22 cellular contexts compared by ENCODE assay signal in genomic region chr1:155514582-155515187, GRCh38. TPM values are rescaled to one million over a fixed set of nuclear protein-coding genes. Genes with fewer than 3 reads are reported as not detected.
DNase-seq lines count a peak whose midpoint lies in the region; TF ChIP-seq lines count a peak whose summit lies in the region.
"Had no signal": no experiment of that assay in that cellular context is flagged by ENCODE, and none has a peak within 500 bp of the region (broad histone marks: within the 10 kb centered on the region; RNA-seq: fewer than 3 reads in every experiment).

No MANE protein-coding gene starts in this region.

- H3K36me3 Mint-ChIP-seq in activated CD4-positive, alpha-beta T cell treated with anti-CD3 and anti-CD28 coated beads, Interleukin-2, amount 10 ng/mL, durations not matched to agents 24 days and 14 days (ENCODE audit: low read depth): peaks cover 38% of the 10 kb centered on the region
- peaks cover 8 to 21% (median 18%) of the 10 kb centered on the region in 3 experiments; a peak in 6 of 7 replicates for H3K36me3 Mint-ChIP-seq in H9 (ENCODE audit: insufficient read depth in 1 of 3, low read depth in 3 of 3)
- H3K36me3 Mint-ChIP-seq in activated CD4-positive, alpha-beta memory T cell treated with anti-CD3 and anti-CD28 coated beads, Interleukin-2, amount 10 ng/mL, durations not matched to agents 7 days and 5 days (ENCODE audit: low read depth): peaks cover 20% of the 10 kb centered on the region

- H3K14ac ChIP-seq in H9 (ENCODE audit: insufficient read depth, low read length): no peak overlapping the region

- no peak overlapping the region for H2BK15ac ChIP-seq in H9 (ENCODE audit: low read depth, low read length)

- no peak overlapping the region for H3K4me3 ChIP-seq in fibroblast of pulmonary artery (replicated peaks; ENCODE audit: low read depth, low read length)
- H3K4me3 ChIP-seq: ascending aorta, PC-9, prostate gland, smooth muscle cell, upper lobe of right lung had no signal

- H3K4me1 ChIP-seq in H9 (ENCODE audit: insufficient read depth, low read length): no peaks in the 10 kb centered on the region
- H3K4me1 ChIP-seq: ascending aorta, prostate gland had no signal

- no peak overlapping the region for H4K8ac ChIP-seq in H9 (replicated peaks; ENCODE audit: insufficient read length, low read depth, low read length)

- H2AFZ ChIP-seq in H9 (ENCODE audit: low read length): no peak overlapping the region
- H2AFZ ChIP-seq: PC-9 had no signal

- no peak overlapping the region for H3K4ac ChIP-seq in H9 (ENCODE audit: low read depth, low read length)

- no peak overlapping the region for H3K9ac ChIP-seq in H9 (ENCODE audit: extremely low read depth, insufficient read length, low read length)
- H3K9ac ChIP-seq: SK-N-SH had no signal

- no peak for TF ChIP-seq CTCF in H9 (conservative IDR thresholded peaks at IDR 0.05)
- TF ChIP-seq CTCF in fibroblast of pulmonary artery (IDR thresholded peaks at IDR 0.05; ENCODE audit: low read length, missing control alignments): no peak

- no CpG with 5 or more reads among the region's 14 CpGs for WGBS in H9 (ENCODE audit: extremely low coverage, insufficient read length, low lambda C conversion rate)

- no peaks in the 10 kb centered on the region for H3K27me3 Mint-ChIP-seq in activated CD4-positive, alpha-beta T cell treated with anti-CD3 and anti-CD28 coated beads, Interleukin-2, amount 10 ng/mL, durations not matched to agents 24 days and 14 days
- H3K27me3 Mint-ChIP-seq in H9 (ENCODE audit: low read depth): no peaks in the 10 kb centered on the region
- H3K27me3 Mint-ChIP-seq in activated CD4-positive, alpha-beta memory T cell treated with anti-CD3 and anti-CD28 coated beads, Interleukin-2, amount 10 ng/mL, durations not matched to agents 7 days and 5 days: no peaks in the 10 kb centered on the region
- H3K27me3 Mint-ChIP-seq: memory B cell; stimulated activated naive B cell treated with anti-CD40 and anti-IgM and Interleukin-4, amounts not matched to agents 10 μg/mL and 1 μg/mL and 100 μg/mL, for 72 hours had no signal

- H3K56ac ChIP-seq in H9 (ENCODE audit: insufficient read length, low read depth, low read length): no peak overlapping the region

- H3K23me2 ChIP-seq in H9 (ENCODE audit: insufficient read length, low read depth, low read length, poor library complexity, severe bottlenecking): no peaks in the 10 kb centered on the region

- no peak overlapping the region for H3K18ac ChIP-seq in H9 (ENCODE audit: insufficient read length, low read depth, low read length)

- H3K27ac Mint-ChIP-seq in activated CD4-positive, alpha-beta T cell treated with anti-CD3 and anti-CD28 coated beads, Interleukin-2, amount 10 ng/mL, durations not matched to agents 24 days and 14 days: peak overlapping the region; percentile 63
- peak overlapping the region in 2 of 3 experiments; percentile 2 to 14; a peak in 3 of 7 replicates for H3K27ac Mint-ChIP-seq in H9
- H3K27ac Mint-ChIP-seq in activated CD4-positive, alpha-beta memory T cell treated with anti-CD3 and anti-CD28 coated beads, Interleukin-2, amount 10 ng/mL, durations not matched to agents 7 days and 5 days: peak overlapping the region; percentile 27
- H3K27ac Mint-ChIP-seq: memory B cell; nephron; stimulated activated naive B cell treated with anti-CD40 and anti-IgM and Interleukin-4, amounts not matched to agents 10 μg/mL and 1 μg/mL and 100 μg/mL, for 72 hours had no signal

- no peak overlapping the region for H2BK20ac ChIP-seq in H9 (ENCODE audit: low read depth, low read length, poor library complexity, severe bottlenecking)

- no peak overlapping the region for H2BK5ac ChIP-seq in H9 (ENCODE audit: insufficient read length, low read length)

- H4K91ac ChIP-seq in H9 (ENCODE audit: insufficient read length, low read depth, low read length): no peak overlapping the region

- H2BK12ac ChIP-seq in H9 (ENCODE audit: insufficient read length, low read depth, low read length): no peak overlapping the region

- peaks cover 3% of the 10 kb centered on the region; the same call in 1 of the 2 replicates for H3K79me2 ChIP-seq in H9 (ENCODE audit: insufficient read depth, low read length)

- no peak overlapping the region for H2AK5ac ChIP-seq in H9 (ENCODE audit: insufficient read length, low read length)

- CTCF ChIA-PET in activated CD4-positive, alpha-beta memory T cell treated with anti-CD3 and anti-CD28 coated beads, Interleukin-2, amount 10 ng/mL, durations not matched to agents 7 days and 5 days (lab: Charles Lee): interaction anchor here (1.0 kb wide), 1 partner anchor 12 kb away, joined by 4 read pairs; no protein-coding TSS in a partner anchor

- no peaks in the 10 kb centered on the region for H4K20me1 ChIP-seq in H9 (ENCODE audit: control insufficient read depth, insufficient read depth, insufficient read length)

- DNase-seq in activated CD4-positive, alpha-beta T cell treated with anti-CD3 and anti-CD28 coated beads, Interleukin-2, amount 10 ng/mL, durations not matched to agents 24 days and 14 days: peak; percentile 72
- DNase-seq in activated CD4-positive, alpha-beta T cell treated with anti-CD3 and anti-CD28 coated beads for 4 hours: no peak
- DNase-seq in H9 (no peak), fibroblast of pulmonary artery (ENCODE audit: low read depth) (peak; percentile 18), NCI-H1417 treated with DMSO at 0.1 percent for 48 hours (lab: John Stamatoyannopoulos, UW) (no peak), NCI-H1048 (lab: John Stamatoyannopoulos, UW) (no peak), HuH-7 (ENCODE audit: low spot score) (no peak)
- peak; percentile 21 for DNase-seq in activated CD4-positive, alpha-beta memory T cell treated with anti-CD3 and anti-CD28 coated beads, Interleukin-2, amount 10 ng/mL, durations not matched to agents 7 days and 5 days
- DNase-seq: DND-41; hypothalamus; KBM-7; NCI-H69; PC-9; SK-N-SH; stimulated activated naive B cell treated with anti-CD40 and anti-IgM and Interleukin-4, amounts not matched to agents 10 μg/mL and 1 μg/mL and 100 μg/mL, for 72 hours; upper lobe of right lung had no signal

- POLR2A ChIA-PET in activated CD4-positive, alpha-beta memory T cell treated with anti-CD3 and anti-CD28 coated beads, Interleukin-2, amount 10 ng/mL, durations not matched to agents 7 days and 5 days (lab: Charles Lee): interaction anchor here (1.1 to 1.2 kb wide), 2 partner anchors 10 to 48 kb away, joined by 3 to 7 read pairs; partner anchors contain the start of gene ASH1L

- H3K9me3 Mint-ChIP-seq in activated CD4-positive, alpha-beta T cell treated with anti-CD3 and anti-CD28 coated beads, Interleukin-2, amount 10 ng/mL, durations not matched to agents 24 days and 14 days: no peaks in the 10 kb centered on the region
- H3K9me3 Mint-ChIP-seq in H9: peaks cover 0 to 3% of the 10 kb centered on the region in 2 experiments; a peak in 1 of 5 replicates
- no peaks in the 10 kb centered on the region for H3K9me3 Mint-ChIP-seq in activated CD4-positive, alpha-beta memory T cell treated with anti-CD3 and anti-CD28 coated beads, Interleukin-2, amount 10 ng/mL, durations not matched to agents 7 days and 5 days
- H3K9me3 Mint-ChIP-seq: memory B cell; nephron; stimulated activated naive B cell treated with anti-CD40 and anti-IgM and Interleukin-4, amounts not matched to agents 10 μg/mL and 1 μg/mL and 100 μg/mL, for 72 hours had no signal

- no peaks in the 10 kb centered on the region for H3K9me3 ChIP-seq in H9 (ENCODE audit: control insufficient read depth, low read depth, low read length)
- H3K9me3 ChIP-seq: ascending aorta, prostate gland, SK-N-SH, upper lobe of right lung had no signal

- H3K4me2 ChIP-seq in H9 (ENCODE audit: insufficient read depth, insufficient read length, low read length): no peak overlapping the region
- H3K4me2 ChIP-seq: PC-9, smooth muscle cell had no signal

- intact Hi-C loops in activated CD4-positive, alpha-beta T cell treated with anti-CD3 and anti-CD28 coated beads, Interleukin-2, amount 10 ng/mL, durations not matched to agents 24 days and 14 days (cut with micrococcal nuclease): loop anchor here (5.0 kb wide), 1 partner anchor 47 kb away; no protein-coding TSS in a partner anchor

- no peak overlapping the region for H3K27ac ChIP-seq in H9 (ENCODE audit: insufficient read length, low read depth, low read length)
- H3K27ac ChIP-seq: ascending aorta, C4-2B, PC-9, prostate gland, upper lobe of right lung had no signal

- no peak overlapping the region for H3T11ph ChIP-seq in H9 (ENCODE audit: low read length)

- H3K27me3 ChIP-seq in H9 (ENCODE audit: insufficient read depth, low read length): no peaks in the 10 kb centered on the region
- H3K27me3 ChIP-seq: ascending aorta, upper lobe of right lung had no signal

- no peak overlapping the region for H3K23ac ChIP-seq in H9 (ENCODE audit: insufficient read length, low read depth, low read length)

- H4K5ac ChIP-seq in H9 (ENCODE audit: insufficient read length, low read depth, low read length): no peak overlapping the region

- H3K79me1 ChIP-seq in H9 (ENCODE audit: insufficient read depth, low read depth, low read length, poor library complexity, severe bottlenecking): peaks cover 4% of the 10 kb centered on the region

- peak overlapping the region; percentile 64 for H3K4me3 Mint-ChIP-seq in activated CD4-positive, alpha-beta T cell treated with anti-CD3 and anti-CD28 coated beads, Interleukin-2, amount 10 ng/mL, durations not matched to agents 24 days and 14 days
- no peak overlapping the region for H3K4me3 Mint-ChIP-seq in H9
- peak overlapping the region; percentile 34 for H3K4me3 Mint-ChIP-seq in activated CD4-positive, alpha-beta memory T cell treated with anti-CD3 and anti-CD28 coated beads, Interleukin-2, amount 10 ng/mL, durations not matched to agents 7 days and 5 days
- H3K4me3 Mint-ChIP-seq: memory B cell; nephron; stimulated activated naive B cell treated with anti-CD40 and anti-IgM and Interleukin-4, amounts not matched to agents 10 μg/mL and 1 μg/mL and 100 μg/mL, for 72 hours had no signal

- no peak overlapping the region for H2BK120ac ChIP-seq in H9 (ENCODE audit: low read depth, low read length, poor library complexity, severe bottlenecking)

- peaks cover 30% of the 10 kb centered on the region for H3K4me1 Mint-ChIP-seq in activated CD4-positive, alpha-beta T cell treated with anti-CD3 and anti-CD28 coated beads, Interleukin-2, amount 10 ng/mL, durations not matched to agents 24 days and 14 days
- peaks cover 0 to 4% of the 10 kb centered on the region in 2 experiments; a peak in 2 of 4 replicates for H3K4me1 Mint-ChIP-seq in H9
- H3K4me1 Mint-ChIP-seq in activated CD4-positive, alpha-beta memory T cell treated with anti-CD3 and anti-CD28 coated beads, Interleukin-2, amount 10 ng/mL, durations not matched to agents 7 days and 5 days: peaks cover 36% of the 10 kb centered on the region
- H3K4me1 Mint-ChIP-seq: nephron had no signal

RNA-seq across cellular contexts. Expression of gene ASH1L, which starts 47.9 kb away (rescaled TPM):
- total RNA-seq in activated CD4-positive, alpha-beta T cell treated with anti-CD3 and anti-CD28 coated beads, Interleukin-2, amount 10 ng/mL, durations not matched to agents 24 days and 14 days: 38.9 and 44.7 TPM in 2 replicates
- total RNA-seq in H9 (2021): 30.3 and 32.8 TPM in 2 replicates
- total RNA-seq in activated CD4-positive, alpha-beta memory T cell treated with anti-CD3 and anti-CD28 coated beads, Interleukin-2, amount 10 ng/mL, durations not matched to agents 7 days and 5 days: 10 to 100 TPM; 35.9 to 42.0 TPM

Comparison
In these comparisons a context has a peak if more than half of its experiments do, and no peak if none do; other contexts are left out.
1. DNase-seq: peak in activated CD4-positive, alpha-beta T cell treated with anti-CD3 and anti-CD28 coated beads, Interleukin-2, amount 10 ng/mL, durations not matched to agents 24 days and 14 days (single experiment), activated CD4-positive, alpha-beta memory T cell treated with anti-CD3 and anti-CD28 coated beads, Interleukin-2, amount 10 ng/mL, durations not matched to agents 7 days and 5 days (single experiment) and fibroblast of pulmonary artery (single experiment); none in activated CD4-positive, alpha-beta T cell treated with anti-CD3 and anti-CD28 coated beads for 4 hours (0 of 2), H9 (single experiment), NCI-H1417 treated with DMSO at 0.1 percent for 48 hours (single experiment), NCI-H1048 (single experiment) and HuH-7 (single experiment).
2. H3K27ac Mint-ChIP-seq: peak in every context shown above with its lines; median percentile 63 in activated CD4-positive, alpha-beta T cell treated with anti-CD3 and anti-CD28 coated beads, Interleukin-2, amount 10 ng/mL, durations not matched to agents 24 days and 14 days; 27 in activated CD4-positive, alpha-beta memory T cell treated with anti-CD3 and anti-CD28 coated beads, Interleukin-2, amount 10 ng/mL, durations not matched to agents 7 days and 5 days; 8 in H9.
3. H3K4me3 Mint-ChIP-seq: peak in activated CD4-positive, alpha-beta T cell treated with anti-CD3 and anti-CD28 coated beads, Interleukin-2, amount 10 ng/mL, durations not matched to agents 24 days and 14 days (single experiment) and activated CD4-positive, alpha-beta memory T cell treated with anti-CD3 and anti-CD28 coated beads, Interleukin-2, amount 10 ng/mL, durations not matched to agents 7 days and 5 days (single experiment); none in H9 (0 of 2).